8 cellular contexts compared by ENCODE assay signal in genomic region chr16:67278773-67279295, GRCh38. TPM values are rescaled to one million over a fixed set of nuclear protein-coding genes. Genes with fewer than 3 reads are reported as not detected.
A peak's percentile ranks its signal among the peaks of the same experiment; 100 is the strongest.
DNase-seq lines count a peak whose midpoint lies in the region; ATAC-seq and TF ChIP-seq lines count a peak whose summit lies in the region.

No MANE protein-coding gene starts in this region.

- DNase-seq in activated CD4-positive, alpha-beta T cell treated with anti-CD3 and anti-CD28 coated beads, Interleukin-2, amount 10 ng/mL, durations not matched to agents 24 days and 14 days, result peak; percentile 88
- DNase-seq in epithelial cell of esophagus (ENCODE audit: low read depth) (no peak), natural killer cell (no peak), GOT3 (lab: John Stamatoyannopoulos, UW) (no peak), NCI-H510A treated with DMSO at 0.1 percent for 48 hours (lab: John Stamatoyannopoulos, UW) (no peak)

- H3K36me3 Mint-ChIP-seq in activated CD4-positive, alpha-beta T cell treated with anti-CD3 and anti-CD28 coated beads, Interleukin-2, amount 10 ng/mL, durations not matched to agents 24 days and 14 days (ENCODE audit: low read depth), result peaks cover 24% of the 10 kb centered on the region
- H3K36me3 Mint-ChIP-seq in natural killer cell, result peaks cover 7% of the 10 kb centered on the region

- no peaks in the 10 kb centered on the region for H3K36me3 ChIP-seq in ES-I3 (ENCODE audit: insufficient read depth, low read length)

- H3K4me3 Mint-ChIP-seq in activated CD4-positive, alpha-beta T cell treated with anti-CD3 and anti-CD28 coated beads, Interleukin-2, amount 10 ng/mL, durations not matched to agents 24 days and 14 days, result peak overlapping the region; percentile 89
- H3K4me3 Mint-ChIP-seq in natural killer cell, result peak overlapping the region; percentile 73

- H3K4me3 ChIP-seq in epithelial cell of esophagus (ENCODE audit: low read length), result peak overlapping the region; percentile 78

- TF ChIP-seq RAD21 in Ishikawa (IDR thresholded peaks at IDR 0.05; ENCODE audit: low read depth), result no peak

- H3K27ac Mint-ChIP-seq in activated CD4-positive, alpha-beta T cell treated with anti-CD3 and anti-CD28 coated beads, Interleukin-2, amount 10 ng/mL, durations not matched to agents 24 days and 14 days, result peak overlapping the region; percentile 90
- peak overlapping the region in 1 of 2 donors; percentile 70 for H3K27ac Mint-ChIP-seq in natural killer cell

- intact Hi-C loops in activated CD4-positive, alpha-beta T cell treated with anti-CD3 and anti-CD28 coated beads, Interleukin-2, amount 10 ng/mL, durations not matched to agents 24 days and 14 days (cut with micrococcal nuclease), result loop anchor here (1.0 to 5.0 kb wide), 4 partner anchors 32 to 118 kb away; partner anchors contain the start of gene FHOD1
- intact Hi-C loops in natural killer cell (cut with micrococcal nuclease), result no loop called here

- no peaks in the 10 kb centered on the region; the same call in 1 of the 2 replicates for H3K4me1 ChIP-seq in ES-I3 (ENCODE audit: insufficient read depth, low read length)

- peak; percentile 26 for ATAC-seq in GM21423 (IDR thresholded peaks at IDR 0.05; ENCODE audit: unreplicated experiment)
- ATAC-seq in natural killer cell, result peak; percentile 45 to 59 (median 47)

- no peaks in the 10 kb centered on the region for H3K9me3 Mint-ChIP-seq in activated CD4-positive, alpha-beta T cell treated with anti-CD3 and anti-CD28 coated beads, Interleukin-2, amount 10 ng/mL, durations not matched to agents 24 days and 14 days
- H3K9me3 Mint-ChIP-seq in natural killer cell, result no peaks in the 10 kb centered on the region

- TF ChIP-seq CTCF in epithelial cell of esophagus (IDR thresholded peaks at IDR 0.05; ENCODE audit: insufficient read depth, low read depth, low read length, missing control alignments), result peak; percentile 56
- no peak for TF ChIP-seq CTCF in natural killer cell (IDR thresholded peaks at IDR 0.05)

- H3K9me3 ChIP-seq in ES-I3 (ENCODE audit: control insufficient read depth, insufficient read depth, low read length), result no peaks in the 10 kb centered on the region

- peaks cover 18% of the 10 kb centered on the region for H3K4me1 Mint-ChIP-seq in activated CD4-positive, alpha-beta T cell treated with anti-CD3 and anti-CD28 coated beads, Interleukin-2, amount 10 ng/mL, durations not matched to agents 24 days and 14 days
- H3K4me1 Mint-ChIP-seq in natural killer cell, result peaks cover 6 to 8% of the 10 kb centered on the region in 2 donors

- H3K27me3 Mint-ChIP-seq in activated CD4-positive, alpha-beta T cell treated with anti-CD3 and anti-CD28 coated beads, Interleukin-2, amount 10 ng/mL, durations not matched to agents 24 days and 14 days, result no peaks in the 10 kb centered on the region
- no peaks in the 10 kb centered on the region for H3K27me3 Mint-ChIP-seq in natural killer cell (ENCODE audit: low read depth in 2 of 2)

- peak overlapping the region; percentile 57 for H3K9ac ChIP-seq in ES-I3 (ENCODE audit: low read depth, low read length)

- no peak for TF ChIP-seq EP300 in Ishikawa (IDR thresholded peaks at IDR 0.05; ENCODE audit: borderline replicate concordance)

TF ChIP-seq in Ishikawa, 13 proteins besides CTCF, POLR2A, EP300 and RAD21:
- TF ChIP-seq TAF1 (IDR thresholded peaks at IDR 0.05; ENCODE audit: low read depth) (no peak), FOXM1 (IDR thresholded peaks at IDR 0.05; ENCODE audit: borderline replicate concordance, low read depth) (no peak), REST (IDR thresholded peaks at IDR 0.05; ENCODE audit: low read depth) (no peak), EGR1 (IDR thresholded peaks at IDR 0.05) (peak; percentile 69), CREB1 (IDR thresholded peaks at IDR 0.05; ENCODE audit: low read depth) (no peak), ZBTB7A (IDR thresholded peaks at IDR 0.05; ENCODE audit: low read depth) (peak; percentile 41), YY1 (IDR thresholded peaks at IDR 0.05; ENCODE audit: low read depth) (no peak), NFIC (IDR thresholded peaks at IDR 0.05) (no peak), TEAD4 (IDR thresholded peaks at IDR 0.05) (no peak), CEBPB (IDR thresholded peaks at IDR 0.05) (no peak), TCF12 (IDR thresholded peaks at IDR 0.05; ENCODE audit: low read depth) (no peak), USF1 (IDR thresholded peaks at IDR 0.05) (no peak), MAX (IDR thresholded peaks at IDR 0.05) (0 out of 2 replicates have a peak, but pooled peaks have one; percentile 24)

RNA-seq across cellular contexts. Expression of gene PLEKHG4, which starts 0.5 kb away (rescaled TPM):
- total RNA-seq in activated CD4-positive, alpha-beta T cell treated with anti-CD3 and anti-CD28 coated beads, Interleukin-2, amount 10 ng/mL, durations not matched to agents 24 days and 14 days, result 43.4 and 43.8 TPM in 2 replicates
- 10 to 100 TPM in 1 of 3 donors, 1 to 10 TPM in 2; 6.8 to 14.7 (median 8.5) TPM for total RNA-seq in natural killer cell

RNA-seq across cellular contexts. Expression of gene SLC9A5, which starts 30.1 kb away (rescaled TPM):
- 5.3 TPM in 2 replicates for total RNA-seq in activated CD4-positive, alpha-beta T cell treated with anti-CD3 and anti-CD28 coated beads, Interleukin-2, amount 10 ng/mL, durations not matched to agents 24 days and 14 days
- 1 to 10 TPM; 1.2 to 2.6 (median 1.6) TPM for total RNA-seq in natural killer cell

RNA-seq across cellular contexts. Expression of gene FHOD1, which starts 31.6 kb away (rescaled TPM):
- total RNA-seq in activated CD4-positive, alpha-beta T cell treated with anti-CD3 and anti-CD28 coated beads, Interleukin-2, amount 10 ng/mL, durations not matched to agents 24 days and 14 days, result 128 TPM in 2 replicates
- total RNA-seq in natural killer cell, result 10 to 100 TPM; 79.3 to 96.8 (median 89.2) TPM

RNA-seq across cellular contexts. Expression of gene KCTD19, which starts 47.7 kb away (rescaled TPM):
- 1.0 and 1.3 TPM in 2 replicates for total RNA-seq in activated CD4-positive, alpha-beta T cell treated with anti-CD3 and anti-CD28 coated beads, Interleukin-2, amount 10 ng/mL, durations not matched to agents 24 days and 14 days
- not detected for total RNA-seq in natural killer cell

RNA-seq across cellular contexts. Expression of gene LRRC36, which starts 47.8 kb away (rescaled TPM):
- total RNA-seq in activated CD4-positive, alpha-beta T cell treated with anti-CD3 and anti-CD28 coated beads, Interleukin-2, amount 10 ng/mL, durations not matched to agents 24 days and 14 days, result 0.23 TPM in 1 of 2 replicates, not detected in the other
- total RNA-seq in natural killer cell, result not detected
